Comparison of ENCODE assay signal across 21 cellular contexts in the genomic region with DNA sequence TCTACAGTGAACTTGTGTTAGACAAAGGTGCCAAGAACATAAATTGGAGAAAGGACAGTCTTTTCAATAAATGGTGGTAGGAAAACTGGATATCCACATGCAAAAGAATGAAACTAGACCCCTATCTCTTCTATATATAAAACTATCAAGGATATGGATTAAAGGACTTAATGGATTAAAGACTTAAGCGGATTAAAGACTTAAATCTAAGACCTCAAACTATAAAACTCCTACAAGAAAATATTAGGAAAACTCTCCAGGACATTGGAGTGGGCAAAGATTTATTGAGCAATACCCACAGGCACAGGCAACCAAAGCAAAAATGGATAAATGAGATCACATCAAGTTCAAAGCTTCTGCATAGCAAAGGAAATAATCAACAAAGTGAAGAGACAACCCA.
A peak's percentile ranks its signal among the peaks of the same experiment; 100 is the strongest.
DNase-seq lines count a peak whose midpoint lies in the region; ATAC-seq, FAIRE-seq and TF ChIP-seq lines count a peak whose summit lies in the region.
"Had no signal": no experiment of that assay in that cellular context is flagged by ENCODE, and none has a peak within 500 bp of the region (broad histone marks: within the 10 kb centered on the region; RNA-seq: fewer than 3 reads in every experiment).

No MANE protein-coding gene starts in this region.

- H3K4me3 ChIP-seq in retinal pigment epithelial cell (ENCODE audit: low read length) = no peak overlapping the region
- H3K4me3 ChIP-seq: A549, BLaER1 had no signal

- DNase-seq in D721Med (ENCODE audit: insufficient read length, low spot score) (no peak), NCI-H524 (lab: John Stamatoyannopoulos, UW) (peak; percentile 37 to 80), NCI-H82 (lab: John Stamatoyannopoulos, UW) (peak; percentile 94), retinal pigment epithelial cell (ENCODE audit: low read depth) (peak; percentile 65), osteocyte (ENCODE audit: extremely low spot score, unreplicated experiment) (no peak)
- DNase-seq: AML-193; BE2C; C1 segment of cervical spinal cord; CD4-positive, alpha-beta memory T cell; CD4-positive, CD25-positive, alpha-beta regulatory T cell; CD8-positive, alpha-beta memory T cell; COR-L47; DMS79 treated with DMSO at 0.1 percent for 48 hours; GF-D8 had no signal

- no peaks in the 10 kb centered on the region for H3K4me1 Mint-ChIP-seq in osteocyte (ENCODE audit: unreplicated experiment)
- H3K4me1 Mint-ChIP-seq: CD14-positive monocyte; CD4-positive, alpha-beta memory T cell; CD4-positive, CD25-positive, alpha-beta regulatory T cell; CD8-positive, alpha-beta memory T cell had no signal

- H3K36me3 Mint-ChIP-seq in osteocyte (ENCODE audit: unreplicated experiment) = peaks cover 2% of the 10 kb centered on the region
- H3K36me3 Mint-ChIP-seq: CD14-positive monocyte; CD4-positive, alpha-beta memory T cell; CD4-positive, CD25-positive, alpha-beta regulatory T cell; CD8-positive, alpha-beta memory T cell had no signal

- peaks cover 25% of the 10 kb centered on the region for H3K9me3 Mint-ChIP-seq in osteocyte (ENCODE audit: unreplicated experiment)

- peak; percentile 87 for FAIRE-seq in D721Med (lab: Jason Lieb, UNC)
- FAIRE-seq: A549, G401.6, GM12891 had no signal

- no peak overlapping the region for H3K27ac Mint-ChIP-seq in osteocyte (ENCODE audit: unreplicated experiment)
- H3K27ac Mint-ChIP-seq: CD14-positive monocyte; CD4-positive, alpha-beta memory T cell; CD4-positive, CD25-positive, alpha-beta regulatory T cell; CD8-positive, alpha-beta memory T cell had no signal

- TF ChIP-seq CTCF in D721Med (IDR thresholded peaks at IDR 0.05; ENCODE audit: insufficient read depth, missing control alignments) (no peak), retinal pigment epithelial cell (conservative IDR thresholded peaks at IDR 0.05; ENCODE audit: low read depth, low read length) (no peak), osteocyte (IDR thresholded peaks at IDR 0.05) (no peak)

- H3K4me3 Mint-ChIP-seq in osteocyte (ENCODE audit: unreplicated experiment) = no peak overlapping the region
- H3K4me3 Mint-ChIP-seq: CD14-positive monocyte; CD4-positive, alpha-beta memory T cell; CD4-positive, CD25-positive, alpha-beta regulatory T cell; CD8-positive, alpha-beta memory T cell had no signal

- no peak for ATAC-seq in GM21390 (IDR thresholded peaks at IDR 0.05; ENCODE audit: unreplicated experiment)
- no peak for ATAC-seq in GM21367 (IDR thresholded peaks at IDR 0.05; ENCODE audit: unreplicated experiment)
- ATAC-seq: A549 had no signal

- no peaks in the 10 kb centered on the region for H3K27me3 Mint-ChIP-seq in osteocyte (ENCODE audit: unreplicated experiment)
- H3K27me3 Mint-ChIP-seq: CD4-positive, alpha-beta memory T cell; CD4-positive, CD25-positive, alpha-beta regulatory T cell; CD8-positive, alpha-beta memory T cell had no signal

Comparison
In these comparisons a context has a peak if more than half of its experiments do, and no peak if none do; other contexts are left out.
1. DNase-seq: peak in NCI-H524 (2 of 2), NCI-H82 (single experiment) and retinal pigment epithelial cell (single experiment); none in D721Med (single experiment) and osteocyte (single experiment).